Comparison of ENCODE assay signal across 1 cellular context in genomic region chr5:132103969-132104391, GRCh38.
TF ChIP-seq lines count a peak whose summit lies in the region.

No MANE protein-coding gene starts in this region.

TF ChIP-seq in K562, 482 proteins besides CTCF, POLR2A, EP300 and RAD21 (continued from another document):
- TF ChIP-seq RBBP5 (IDR thresholded peaks at IDR 0.05; ENCODE audit: borderline replicate concordance, insufficient read depth, low read length, poor library complexity, severe bottlenecking) = peak; percentile 17
- TF ChIP-seq CREB3 (tag; conservative IDR thresholded peaks at IDR 0.05; ENCODE audit: low read depth) = 0 out of 2 replicates have a peak, but pooled peaks have one; percentile 36
- no peak for TF ChIP-seq ZNF165 (CRISPR knock-in tag; IDR thresholded peaks at IDR 0.05; ENCODE audit: borderline replicate concordance)
- TF ChIP-seq DDX20 (tag; IDR thresholded peaks at IDR 0.05; ENCODE audit: low read depth) = 0 out of 2 replicates have a peak, but pooled peaks have one; percentile 36
- peak; percentile 13; the same call in 1 of the 2 replicates for TF ChIP-seq ZNF644 (tag; IDR thresholded peaks at IDR 0.05; ENCODE audit: low read depth)
- no peak for TF ChIP-seq CGGBP1 (CRISPR knock-in tag; IDR thresholded peaks at IDR 0.05)
TF ChIP-seq in K562: peak in this region for 9.
